ENCODE assay signal across 30 cellular contexts in the genomic region with DNA sequence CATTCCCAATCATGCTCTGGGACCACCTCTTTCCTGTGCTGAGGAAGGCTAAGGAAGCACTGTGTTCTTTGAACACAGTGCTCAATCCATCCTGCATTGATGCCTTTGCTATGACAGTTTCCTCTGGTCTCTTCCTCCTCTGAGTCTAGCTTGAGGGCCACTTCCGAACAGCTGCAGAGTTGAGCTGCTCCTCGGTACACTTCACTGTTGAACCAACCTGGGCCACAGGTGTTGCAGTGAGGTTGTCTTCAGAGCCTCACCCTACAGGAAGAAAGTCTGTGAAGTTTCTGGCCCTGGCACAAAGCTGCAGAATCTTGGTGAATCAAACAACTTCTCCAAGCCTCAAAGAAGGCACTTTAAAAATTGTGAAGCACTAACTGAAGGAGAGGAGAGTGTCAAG.
"Had no signal": no experiment of that assay in that cellular context is flagged by ENCODE, and none has a peak within 500 bp of the region (broad histone marks: within the 10 kb centered on the region; RNA-seq: fewer than 3 reads in every experiment).

No MANE protein-coding gene starts in this region.

- H3K4me3 ChIP-seq: adrenal gland, body of pancreas, esophagus squamous epithelium, gastroesophageal sphincter, heart right ventricle, hepatocyte had no signal

- H3K9me3 ChIP-seq: adrenal gland, body of pancreas, esophagus squamous epithelium, gastroesophageal sphincter, heart right ventricle had no signal

- ATAC-seq: activated CD4-positive, CD25-positive, alpha-beta regulatory T cell treated with anti-CD3 and anti-CD28 coated beads, Interleukin-2, amount 50 U/mL, for 24 hours; activated CD8-positive, alpha-beta memory T cell treated with anti-CD3 and anti-CD28 coated beads, Interleukin-2, amount 10 ng/mL, durations not matched to agents 7 days and 5 days; activated CD8-positive, alpha-beta T cell treated with anti-CD3 and anti-CD28 coated beads, Interleukin-2, amount 10 ng/mL, durations not matched to agents 7 days and 5 days; activated naive CD8-positive, alpha-beta T cell treated with anti-CD3 and anti-CD28 coated beads, Interleukin-2, amount 50 U/mL, for 24 hours; body of pancreas; effector memory CD8-positive, alpha-beta T cell; gastroesophageal sphincter; heart right ventricle had no signal

- H3K36me3 ChIP-seq: adrenal gland, esophagus squamous epithelium, gastroesophageal sphincter, heart right ventricle, WERI-Rb-1 had no signal

- H3K27me3 ChIP-seq: adrenal gland, body of pancreas, esophagus squamous epithelium, gastroesophageal sphincter, heart right ventricle, hepatocyte had no signal

- H3K79me2 ChIP-seq: hepatocyte had no signal

- DNase-seq: activated B cell treated with CpG ODN at 0.5 μM for 24 hours; activated CD4-positive, alpha-beta memory T cell treated with anti-CD3 and anti-CD28 coated beads for 36 hours; activated CD4-positive, alpha-beta T cell treated with anti-CD3 and anti-CD28 coated beads, Interleukin-2, amount 10 ng/mL, durations not matched to agents 24 days and 14 days; activated CD8-positive, alpha-beta memory T cell treated with anti-CD3 and anti-CD28 coated beads, Interleukin-2, amount 10 ng/mL, durations not matched to agents 7 days and 5 days; activated CD8-positive, alpha-beta memory T cell treated with anti-CD3 and anti-CD28 coated beads, Interleukin-2, amount 50 U/mL, for 4 hours; activated effector memory CD4-positive, alpha-beta T cell treated with anti-CD3 and anti-CD28 coated beads, Interleukin-2, amount 50 U/mL, for 16 hours; activated naive CD4-positive, alpha-beta T cell treated with anti-CD3 and anti-CD28 coated beads for 36 hours; activated naive CD8-positive, alpha-beta T cell treated with anti-CD3 and anti-CD28 coated beads for 36 hours; activated naive CD8-positive, alpha-beta T cell treated with anti-CD3 and anti-CD28 coated beads, Interleukin-2, amount 50 U/mL, for 24 hours; activated T-cell treated with anti-CD3 and anti-CD28 coated beads, Interleukin-2, amount 50 U/mL, for 1 hour; activated T-cell treated with anti-CD3 and anti-CD28 coated beads, Interleukin-2, amount 50 U/mL, for 48 hours; amygdala; aorta; body of pancreas; caudate nucleus; cortex of kidney; dermis blood vessel endothelial cell; effector CD4-positive, alpha-beta T cell; effector memory CD8-positive, alpha-beta T cell; erythroblast; esophagus squamous epithelium; foreskin melanocyte; heart right ventricle; T1000; WERI-Rb-1 had no signal

- H2AFZ ChIP-seq: hepatocyte had no signal

- H3K4me1 ChIP-seq: body of pancreas had no signal

- H3K27ac ChIP-seq: adrenal gland, body of pancreas, esophagus squamous epithelium, gastroesophageal sphincter, heart right ventricle, hepatocyte, WERI-Rb-1 had no signal

- H3K4me2 ChIP-seq: hepatocyte had no signal
